In genomic region chr9:73149371-73150067, GRCh38 we compare ENCODE assay signal across 8 cellular contexts. TPM values are rescaled to one million over a fixed set of nuclear protein-coding genes. Genes with fewer than 3 reads are reported as not detected.
A peak's percentile ranks its signal among the peaks of the same experiment; 100 is the strongest.
DNase-seq lines count a peak whose midpoint lies in the region; ATAC-seq and TF ChIP-seq lines count a peak whose summit lies in the region.

No MANE protein-coding gene starts in this region.

- no peak overlapping the region for H3K27ac ChIP-seq in CD4-positive, alpha-beta T cell (ENCODE audit: low read depth, low read length)
- peak overlapping the region; percentile 84 for H3K27ac ChIP-seq in effector memory CD4-positive, alpha-beta T cell (ENCODE audit: insufficient read depth, low read length, poor library complexity, severe bottlenecking)

- peaks cover 10% of the 10 kb centered on the region for H3K36me3 Mint-ChIP-seq in CD4-positive, alpha-beta T cell (ENCODE audit: low read depth)
- H3K36me3 Mint-ChIP-seq in nephron progenitor cell (ENCODE audit: low read depth): no peaks in the 10 kb centered on the region

- DNase-seq in CD4-positive, alpha-beta T cell: no peak
- DNase-seq in SIG-M5 (lab: John Stamatoyannopoulos, UW) (peak; percentile 59), nephron progenitor cell (no peak), BE2C (no peak)
- no peak for DNase-seq in effector memory CD4-positive, alpha-beta T cell
- DNase-seq in effector CD8-positive, alpha-beta T cell (lab: John Stamatoyannopoulos, UW): no peak

- ATAC-seq in CD4-positive, alpha-beta T cell (ENCODE audit: poor library complexity): peak; percentile 48
- ATAC-seq in GM19035 (IDR thresholded peaks at IDR 0.05; ENCODE audit: unreplicated experiment) (peak; percentile 77), HG03135 (IDR thresholded peaks at IDR 0.05; ENCODE audit: unreplicated experiment) (peak; percentile 71)

- H3K27me3 ChIP-seq in CD4-positive, alpha-beta T cell (ENCODE audit: control insufficient read depth, insufficient read depth, low read length): no peaks in the 10 kb centered on the region
- H3K27me3 ChIP-seq in effector memory CD4-positive, alpha-beta T cell (replicated peaks; ENCODE audit: control insufficient read depth, insufficient read depth, low read length, poor library complexity, severe bottlenecking): no peaks in the 10 kb centered on the region
- no peaks in the 10 kb centered on the region for H3K27me3 ChIP-seq in BE2C

- no peaks in the 10 kb centered on the region for H3K36me3 ChIP-seq in effector memory CD4-positive, alpha-beta T cell (ENCODE audit: control insufficient read depth, insufficient read depth, low read length)
- no peaks in the 10 kb centered on the region for H3K36me3 ChIP-seq in BE2C

- intact Hi-C loops in CD4-positive, alpha-beta T cell (cut with DNase I, micrococcal nuclease): loop anchor here in 1 of 2 experiments (1.0 kb wide), 1 partner anchor 17 kb away; no protein-coding TSS in a partner anchor

- POLR2A ChIA-PET in CD4-positive, alpha-beta T cell (lab: Charles Lee): interaction anchor here (1.0 kb wide), 1 partner anchor 17 kb away, joined by 7 read pairs; no protein-coding TSS in a partner anchor

- H3K4me1 ChIP-seq in effector memory CD4-positive, alpha-beta T cell (ENCODE audit: control insufficient read depth, insufficient read depth, low read length, poor library complexity, severe bottlenecking): peaks cover 24% of the 10 kb centered on the region
- H3K4me1 ChIP-seq in BE2C: no peaks in the 10 kb centered on the region

- no peaks in the 10 kb centered on the region for H3K9me3 Mint-ChIP-seq in CD4-positive, alpha-beta T cell
- H3K9me3 Mint-ChIP-seq in nephron progenitor cell: no peaks in the 10 kb centered on the region

- H3K9me3 ChIP-seq in CD4-positive, alpha-beta T cell (ENCODE audit: control insufficient read depth, low read length): no peaks in the 10 kb centered on the region
- no peaks in the 10 kb centered on the region for H3K9me3 ChIP-seq in effector memory CD4-positive, alpha-beta T cell (ENCODE audit: control insufficient read depth, low read length)
- no peaks in the 10 kb centered on the region for H3K9me3 ChIP-seq in BE2C

- peaks cover 66% of the 10 kb centered on the region for H3K4me1 Mint-ChIP-seq in CD4-positive, alpha-beta T cell (ENCODE audit: low read depth)
- peaks cover 42% of the 10 kb centered on the region for H3K4me1 Mint-ChIP-seq in nephron progenitor cell

- CTCF ChIA-PET in CD4-positive, alpha-beta T cell (lab: Charles Lee): interaction anchor here (0.9 to 1.6 kb wide), 3 partner anchors 17 to 68 kb away, joined by 3 read pairs; no protein-coding TSS in a partner anchor

- H3K27ac Mint-ChIP-seq in CD4-positive, alpha-beta T cell: peak overlapping the region; percentile 71
- H3K27ac Mint-ChIP-seq in nephron progenitor cell: peak overlapping the region; percentile 20

- H3K4me3 ChIP-seq in effector memory CD4-positive, alpha-beta T cell (ENCODE audit: insufficient read depth, low read depth, low read length, poor library complexity, severe bottlenecking): no peak overlapping the region
- H3K4me3 ChIP-seq in BE2C (ENCODE audit: low read depth, low read length): no peak overlapping the region

- peak overlapping the region; percentile 67 for H3K4me3 Mint-ChIP-seq in CD4-positive, alpha-beta T cell
- no peak overlapping the region for H3K4me3 Mint-ChIP-seq in nephron progenitor cell

- TF ChIP-seq CTCF in CD4-positive, alpha-beta T cell (IDR thresholded peaks at IDR 0.05): no peak
- no peak for TF ChIP-seq CTCF in nephron progenitor cell (IDR thresholded peaks at IDR 0.05)
- TF ChIP-seq CTCF in BE2C (IDR thresholded peaks at IDR 0.05; ENCODE audit: low read depth, low read length): no peak

- no peaks in the 10 kb centered on the region for H3K27me3 Mint-ChIP-seq in CD4-positive, alpha-beta T cell
- H3K27me3 Mint-ChIP-seq in nephron progenitor cell (ENCODE audit: low read depth, poor library complexity): peaks cover 4% of the 10 kb centered on the region

RNA-seq across cellular contexts. Expression of gene ANXA1, which starts 2.1 kb away (rescaled TPM):
- 100 to 1,000 TPM; 310 to 317 TPM for total RNA-seq in CD4-positive, alpha-beta T cell
- polyA plus RNA-seq in BE2C (2012; ENCODE audit: insufficient read depth, insufficient read length, low read depth): not detected
